In the genomic region with DNA sequence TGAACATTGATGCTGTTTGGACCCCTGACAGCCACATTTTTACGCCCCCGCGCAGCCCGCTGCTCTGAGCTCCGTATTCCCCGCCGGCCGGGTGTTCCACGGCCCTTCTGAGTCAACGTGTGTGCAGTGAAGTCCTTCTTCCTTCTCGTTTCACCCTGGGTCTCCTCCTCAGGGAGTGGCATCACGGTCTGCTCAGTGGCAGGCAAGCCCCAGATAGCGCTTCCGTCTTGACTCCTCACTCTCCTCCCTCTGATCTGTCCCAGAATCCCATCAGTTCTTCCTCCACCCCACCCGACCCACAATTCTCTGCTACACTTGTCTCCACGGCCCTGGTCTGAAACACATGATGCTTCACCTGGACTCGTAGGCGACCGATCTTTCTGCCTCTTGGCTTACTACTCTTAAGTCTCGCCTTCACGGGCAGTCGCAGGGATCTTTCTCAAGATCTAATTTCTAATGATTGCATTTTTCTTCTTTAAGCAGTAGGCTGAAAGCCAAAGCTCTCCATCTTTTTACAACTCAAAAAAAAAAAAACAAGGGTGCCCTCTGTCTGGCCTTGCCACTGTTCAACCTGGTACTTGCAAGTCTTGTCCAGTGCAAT, we compare ENCODE assay signal across 8 cellular contexts. TPM values are rescaled to one million over a fixed set of nuclear protein-coding genes. Genes with fewer than 3 reads are reported as not detected.
DNase-seq lines count a peak whose midpoint lies in the region; ATAC-seq and TF ChIP-seq lines count a peak whose summit lies in the region.

No MANE protein-coding gene starts in this region.

- no peaks in the 10 kb centered on the region for H3K9me3 ChIP-seq in lung (ENCODE audit: control insufficient read depth in 2 of 2, insufficient read depth in 1 of 2, low read length in 1 of 2)

- DNase-seq in DMS114 treated with DMSO at 0.1 percent for 48 hours (lab: John Stamatoyannopoulos, UW; ENCODE audit: unreplicated experiment): peak; percentile 47
- peak; percentile 2 for DNase-seq in HS-5 (ENCODE audit: low read depth)
- peak; percentile 47 to 70 for DNase-seq in SW 1271 (lab: John Stamatoyannopoulos, UW)
- peak; percentile 38 for DNase-seq in choroid plexus epithelial cell (ENCODE audit: low read depth)
- DNase-seq in lung (ENCODE audit: low spot score): no peak
- DNase-seq in stimulated activated naive CD4-positive, alpha-beta T cell treated with Interleukin-2 at 50 U/mL for 16 hours (lab: John Stamatoyannopoulos, UW): peak; percentile 40
- no peak for DNase-seq in dedifferentiated amniotic fluid mesenchymal stem cell (ENCODE audit: extremely low spot score)
- DNase-seq in effector CD8-positive, alpha-beta T cell (lab: John Stamatoyannopoulos, UW): no peak

- H3K4me3 ChIP-seq in choroid plexus epithelial cell (ENCODE audit: low read depth, low read length) (peak overlapping the region; percentile 74), lung (peak overlapping the region; percentile 70)

- no peak for ATAC-seq in lung (ENCODE audit: insufficient read depth, low FRiP score)

- H3K27me3 ChIP-seq in lung (ENCODE audit: control insufficient read depth, insufficient read depth): peaks cover 5% of the 10 kb centered on the region

- 2 to 4% methylated on average over 22 of the region's 22 CpGs for WGBS in lung, 2 donors

- H3K36me3 ChIP-seq in lung (ENCODE audit: control insufficient read depth in 2 of 2, insufficient read depth in 2 of 2, low read length in 2 of 2): no peaks in the 10 kb centered on the region

- TF ChIP-seq CTCF in choroid plexus epithelial cell (conservative IDR thresholded peaks at IDR 0.05; ENCODE audit: low read depth, low read length) (no peak), lung (IDR thresholded peaks at IDR 0.05; ENCODE audit: control extremely low read depth, extremely low read depth) (no peak)

- peaks cover 0 to 16% of the 10 kb centered on the region in 2 donors for H3K4me1 ChIP-seq in lung (ENCODE audit: control insufficient read depth in 2 of 2, insufficient read depth in 2 of 2, low read length in 2 of 2)

- peak overlapping the region; percentile 58 to 66 for H3K27ac ChIP-seq in lung (ENCODE audit: low read depth in 1 of 2, low read length in 1 of 2)

RNA-seq across cellular contexts. Expression of a gene that starts 33.9 kb away (rescaled TPM):
- 1 to 10 TPM in 1 of 2 donors, under 1 TPM in 1; 0.97 to 1.9 TPM for total RNA-seq in lung
- 1 to 10 TPM; 1.2 to 1.7 TPM for polyA plus RNA-seq in lung

Comparison
In these comparisons a context has a peak if more than half of its experiments do, and no peak if none do; other contexts are left out.
1. DNase-seq: peak in DMS114 treated with DMSO at 0.1 percent for 48 hours (single experiment), HS-5 (single experiment), SW 1271 (2 of 2), choroid plexus epithelial cell (single experiment) and stimulated activated naive CD4-positive, alpha-beta T cell treated with Interleukin-2 at 50 U/mL for 16 hours (single experiment); none in lung (single experiment), dedifferentiated amniotic fluid mesenchymal stem cell (single experiment) and effector CD8-positive, alpha-beta T cell (single experiment).